In the genomic region with DNA sequence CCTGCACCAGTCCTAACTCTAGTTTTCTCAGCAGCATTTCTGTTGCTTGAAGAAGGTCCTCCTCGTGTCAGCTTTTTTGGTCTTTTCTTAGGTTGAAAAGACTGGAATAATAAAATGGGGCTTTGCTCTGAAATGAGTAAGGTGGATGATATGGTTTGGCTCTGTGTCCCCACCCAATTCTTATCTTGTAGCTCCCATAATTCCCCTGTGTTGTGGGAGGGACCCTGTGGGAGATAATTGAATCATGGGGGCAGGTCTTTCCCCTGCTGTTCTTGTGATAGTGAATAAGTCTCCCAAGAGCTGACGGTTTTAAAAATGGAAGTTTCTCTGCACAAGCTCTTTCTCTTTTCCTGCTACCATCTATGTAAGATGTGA, we compare ENCODE assay signal across 28 cellular contexts. TPM values are rescaled to one million over a fixed set of nuclear protein-coding genes. Genes with fewer than 3 reads are reported as not detected.
"Had no signal": no experiment of that assay in that cellular context is flagged by ENCODE, and none has a peak within 500 bp of the region (broad histone marks: within the 10 kb centered on the region; RNA-seq: fewer than 3 reads in every experiment).

No MANE protein-coding gene starts in this region.

- H3K27ac Mint-ChIP-seq: mesothelial cell of epicardium; natural killer cell; nephron progenitor cell; neural progenitor cell; progenitor cell of endocrine pancreas; stimulated activated naive B cell treated with anti-CD40 and anti-IgM and Interleukin-4, amounts not matched to agents 10 μg/mL and 1 μg/mL and 100 μg/mL, for 72 hours had no signal

- H3K27ac ChIP-seq: left ventricle myocardium inferior, neural progenitor cell, ovary, right atrium auricular region, right lobe of liver, stomach, testis, thyroid gland, transverse colon, upper lobe of left lung, vagina had no signal

- H3K9me3 ChIP-seq: ovary, right atrium auricular region, right lobe of liver, testis, thyroid gland, transverse colon, upper lobe of left lung, vagina had no signal

- H3K4me1 ChIP-seq: left ventricle myocardium inferior, neural progenitor cell, right atrium auricular region, right lobe of liver, testis, transverse colon, upper lobe of left lung, vagina had no signal

- H3K27me3 ChIP-seq: neural progenitor cell, ovary, right atrium auricular region, right lobe of liver, stomach, testis, thyroid gland, transverse colon, upper lobe of left lung, vagina had no signal

- H3K9me3 Mint-ChIP-seq: natural killer cell had no signal

- H3K4me3 ChIP-seq: left ventricle myocardium inferior, lung, neural progenitor cell, ovary, right atrium auricular region, right lobe of liver, stomach, testis, thyroid gland, transverse colon, upper lobe of left lung, vagina had no signal

- DNase-seq: islet precursor cell; left ventricle myocardium inferior; naive B cell; natural killer cell; nephron progenitor cell; ovary; right lobe of liver; stimulated activated CD4-positive, alpha-beta T cell treated with anti-CD3 and anti-CD28 coated beads, Interleukin-12 subunit alpha, Interleukin-12 subunit beta, amount 100 ng/mL, for 4 hours; stimulated activated CD4-positive, alpha-beta T cell treated with anti-CD3 and anti-CD28 coated beads, Interleukin-15, amount 100 ng/mL, for 24 hours; stimulated activated CD4-positive, alpha-beta T cell treated with anti-CD3 and anti-CD28 coated beads, Interleukin-2, amount 100 ng/mL, for 24 hours; stimulated activated CD4-positive, alpha-beta T cell treated with anti-CD3 and anti-CD28 coated beads, Interleukin-4, amount 100 ng/mL, for 1 hour; stimulated activated naive B cell treated with anti-CD40 and anti-IgM and Interleukin-4, amounts not matched to agents 10 μg/mL and 1 μg/mL and 100 μg/mL, for 72 hours; stimulated activated naive CD8-positive, alpha-beta T cell treated with anti-CD3 and anti-CD28 coated beads, Interleukin-15, Interleukin-2, amounts not matched to agents 100 U/mL and 50 U/mL, for 24 hours; stomach; testis; thyroid gland; transverse colon; upper lobe of left lung had no signal

- H3K36me3 ChIP-seq: left ventricle myocardium inferior, neural progenitor cell, ovary, right atrium auricular region, right lobe of liver, stomach, thyroid gland, transverse colon, upper lobe of left lung, vagina had no signal

- H3K9ac ChIP-seq: neural progenitor cell had no signal

- H3K36me3 Mint-ChIP-seq: mesothelial cell of epicardium, natural killer cell had no signal

- H3K4me1 Mint-ChIP-seq: natural killer cell, nephron progenitor cell had no signal

- H3K4me2 ChIP-seq: neural progenitor cell had no signal

- H3K4me3 Mint-ChIP-seq: mesothelial cell of epicardium; naive B cell; natural killer cell; nephron progenitor cell; neural progenitor cell; stimulated activated naive B cell treated with anti-CD40 and anti-IgM and Interleukin-4, amounts not matched to agents 10 μg/mL and 1 μg/mL and 100 μg/mL, for 72 hours had no signal

- H3K27me3 Mint-ChIP-seq: naive B cell; progenitor cell of endocrine pancreas; stimulated activated naive B cell treated with anti-CD40 and anti-IgM and Interleukin-4, amounts not matched to agents 10 μg/mL and 1 μg/mL and 100 μg/mL, for 72 hours had no signal

- H2AFZ ChIP-seq: neural progenitor cell had no signal

- ATAC-seq: natural killer cell; right lobe of liver; stimulated activated naive B cell treated with anti-CD40 and anti-IgM and Interleukin-4, amounts not matched to agents 10 μg/mL and 1 μg/mL and 100 μg/mL, for 72 hours; stimulated activated naive CD8-positive, alpha-beta T cell treated with anti-CD3 and anti-CD28 coated beads, Interleukin-15, Interleukin-2, amounts not matched to agents 100 U/mL and 50 U/mL, for 24 hours had no signal

RNA-seq across cellular contexts. Expression of gene LIX1, which starts 53.6 kb away (rescaled TPM):
- total RNA-seq: kidney epithelial cell, left ventricle myocardium inferior, mononuclear cell, natural killer cell, omental fat pad, pulmonary artery endothelial cell, right atrium auricular region, right lobe of liver, testis, vagina had no signal
- polyA plus RNA-seq: lung, ovary had no signal
